In the genomic region with DNA sequence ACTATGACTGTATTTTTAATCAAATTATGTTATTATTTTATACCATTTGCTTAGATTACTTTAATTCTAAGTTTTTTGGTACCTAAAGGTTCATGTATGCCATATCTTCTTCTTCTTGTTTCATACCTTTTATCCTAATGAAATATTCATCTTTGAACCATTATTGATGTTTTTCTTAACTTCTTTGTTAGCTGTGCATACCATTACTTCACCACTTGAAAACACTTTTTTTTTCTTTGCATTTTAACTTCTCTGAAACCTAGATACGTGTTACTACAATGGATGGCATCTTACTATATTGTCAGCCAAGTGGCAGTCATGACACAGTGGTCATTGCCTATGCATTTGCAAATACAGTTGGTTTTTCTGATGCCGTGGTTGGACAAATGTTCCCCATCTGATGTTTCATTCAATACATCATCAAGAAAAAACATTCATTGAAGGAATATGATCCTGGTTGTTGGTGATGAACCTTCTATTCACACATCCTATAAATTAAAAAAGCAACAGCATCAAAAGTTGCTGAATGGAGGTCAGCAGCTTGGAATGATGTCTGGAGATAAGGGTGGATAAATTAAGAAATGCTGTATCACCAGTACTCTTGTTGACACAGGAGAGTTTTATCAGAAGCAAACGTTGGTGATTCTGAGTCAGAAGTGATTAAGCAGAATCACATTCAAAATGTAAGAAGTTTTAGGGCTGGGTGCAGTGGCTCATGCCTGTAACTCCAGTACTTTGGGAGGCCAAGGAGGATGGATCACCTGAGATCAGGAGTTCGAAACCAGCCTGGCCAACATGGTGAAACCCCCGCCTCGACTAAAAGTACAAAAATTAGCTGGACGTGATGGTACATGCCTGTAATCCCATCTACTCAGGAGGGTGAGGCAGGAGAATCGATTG, we compare ENCODE assay signal across 1 cellular context.
TF ChIP-seq lines count a peak whose summit lies in the region.

No MANE protein-coding gene starts in this region.

TF ChIP-seq in K562, 482 proteins besides CTCF, POLR2A, EP300 and RAD21 (continued from another document and continues in another):
- TF ChIP-seq, protein P1, sequence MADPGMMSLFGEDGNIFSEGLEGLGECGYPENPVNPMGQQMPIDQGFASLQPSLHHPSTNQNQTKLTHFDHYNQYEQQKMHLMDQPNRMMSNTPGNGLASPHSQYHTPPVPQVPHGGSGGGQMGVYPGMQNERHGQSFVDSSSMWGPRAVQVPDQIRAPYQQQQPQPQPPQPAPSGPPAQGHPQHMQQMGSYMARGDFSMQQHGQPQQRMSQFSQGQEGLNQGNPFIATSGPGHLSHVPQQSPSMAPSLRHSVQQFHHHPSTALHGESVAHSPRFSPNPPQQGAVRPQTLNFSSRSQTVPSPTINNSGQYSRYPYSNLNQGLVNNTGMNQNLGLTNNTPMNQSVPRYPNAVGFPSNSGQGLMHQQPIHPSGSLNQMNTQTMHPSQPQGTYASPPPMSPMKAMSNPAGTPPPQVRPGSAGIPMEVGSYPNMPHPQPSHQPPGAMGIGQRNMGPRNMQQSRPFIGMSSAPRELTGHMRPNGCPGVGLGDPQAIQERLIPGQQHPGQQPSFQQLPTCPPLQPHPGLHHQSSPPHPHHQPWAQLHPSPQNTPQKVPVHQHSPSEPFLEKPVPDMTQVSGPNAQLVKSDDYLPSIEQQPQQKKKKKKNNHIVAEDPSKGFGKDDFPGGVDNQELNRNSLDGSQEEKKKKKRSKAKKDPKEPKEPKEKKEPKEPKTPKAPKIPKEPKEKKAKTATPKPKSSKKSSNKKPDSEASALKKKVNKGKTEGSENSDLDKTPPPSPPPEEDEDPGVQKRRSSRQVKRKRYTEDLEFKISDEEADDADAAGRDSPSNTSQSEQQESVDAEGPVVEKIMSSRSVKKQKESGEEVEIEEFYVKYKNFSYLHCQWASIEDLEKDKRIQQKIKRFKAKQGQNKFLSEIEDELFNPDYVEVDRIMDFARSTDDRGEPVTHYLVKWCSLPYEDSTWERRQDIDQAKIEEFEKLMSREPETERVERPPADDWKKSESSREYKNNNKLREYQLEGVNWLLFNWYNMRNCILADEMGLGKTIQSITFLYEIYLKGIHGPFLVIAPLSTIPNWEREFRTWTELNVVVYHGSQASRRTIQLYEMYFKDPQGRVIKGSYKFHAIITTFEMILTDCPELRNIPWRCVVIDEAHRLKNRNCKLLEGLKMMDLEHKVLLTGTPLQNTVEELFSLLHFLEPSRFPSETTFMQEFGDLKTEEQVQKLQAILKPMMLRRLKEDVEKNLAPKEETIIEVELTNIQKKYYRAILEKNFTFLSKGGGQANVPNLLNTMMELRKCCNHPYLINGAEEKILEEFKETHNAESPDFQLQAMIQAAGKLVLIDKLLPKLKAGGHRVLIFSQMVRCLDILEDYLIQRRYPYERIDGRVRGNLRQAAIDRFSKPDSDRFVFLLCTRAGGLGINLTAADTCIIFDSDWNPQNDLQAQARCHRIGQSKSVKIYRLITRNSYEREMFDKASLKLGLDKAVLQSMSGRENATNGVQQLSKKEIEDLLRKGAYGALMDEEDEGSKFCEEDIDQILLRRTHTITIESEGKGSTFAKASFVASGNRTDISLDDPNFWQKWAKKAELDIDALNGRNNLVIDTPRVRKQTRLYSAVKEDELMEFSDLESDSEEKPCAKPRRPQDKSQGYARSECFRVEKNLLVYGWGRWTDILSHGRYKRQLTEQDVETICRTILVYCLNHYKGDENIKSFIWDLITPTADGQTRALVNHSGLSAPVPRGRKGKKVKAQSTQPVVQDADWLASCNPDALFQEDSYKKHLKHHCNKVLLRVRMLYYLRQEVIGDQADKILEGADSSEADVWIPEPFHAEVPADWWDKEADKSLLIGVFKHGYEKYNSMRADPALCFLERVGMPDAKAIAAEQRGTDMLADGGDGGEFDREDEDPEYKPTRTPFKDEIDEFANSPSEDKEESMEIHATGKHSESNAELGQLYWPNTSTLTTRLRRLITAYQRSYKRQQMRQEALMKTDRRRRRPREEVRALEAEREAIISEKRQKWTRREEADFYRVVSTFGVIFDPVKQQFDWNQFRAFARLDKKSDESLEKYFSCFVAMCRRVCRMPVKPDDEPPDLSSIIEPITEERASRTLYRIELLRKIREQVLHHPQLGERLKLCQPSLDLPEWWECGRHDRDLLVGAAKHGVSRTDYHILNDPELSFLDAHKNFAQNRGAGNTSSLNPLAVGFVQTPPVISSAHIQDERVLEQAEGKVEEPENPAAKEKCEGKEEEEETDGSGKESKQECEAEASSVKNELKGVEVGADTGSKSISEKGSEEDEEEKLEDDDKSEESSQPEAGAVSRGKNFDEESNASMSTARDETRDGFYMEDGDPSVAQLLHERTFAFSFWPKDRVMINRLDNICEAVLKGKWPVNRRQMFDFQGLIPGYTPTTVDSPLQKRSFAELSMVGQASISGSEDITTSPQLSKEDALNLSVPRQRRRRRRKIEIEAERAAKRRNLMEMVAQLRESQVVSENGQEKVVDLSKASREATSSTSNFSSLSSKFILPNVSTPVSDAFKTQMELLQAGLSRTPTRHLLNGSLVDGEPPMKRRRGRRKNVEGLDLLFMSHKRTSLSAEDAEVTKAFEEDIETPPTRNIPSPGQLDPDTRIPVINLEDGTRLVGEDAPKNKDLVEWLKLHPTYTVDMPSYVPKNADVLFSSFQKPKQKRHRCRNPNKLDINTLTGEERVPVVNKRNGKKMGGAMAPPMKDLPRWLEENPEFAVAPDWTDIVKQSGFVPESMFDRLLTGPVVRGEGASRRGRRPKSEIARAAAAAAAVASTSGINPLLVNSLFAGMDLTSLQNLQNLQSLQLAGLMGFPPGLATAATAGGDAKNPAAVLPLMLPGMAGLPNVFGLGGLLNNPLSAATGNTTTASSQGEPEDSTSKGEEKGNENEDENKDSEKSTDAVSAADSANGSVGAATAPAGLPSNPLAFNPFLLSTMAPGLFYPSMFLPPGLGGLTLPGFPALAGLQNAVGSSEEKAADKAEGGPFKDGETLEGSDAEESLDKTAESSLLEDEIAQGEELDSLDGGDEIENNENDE (IDR thresholded peaks at IDR 0.05; ENCODE audit: low read depth, low read length): no peak
- TF ChIP-seq POLR3A (IDR thresholded peaks at IDR 0.05; ENCODE audit: borderline replicate concordance, extremely low read depth, insufficient read depth, insufficient read length) (peak; percentile 73), CHD4 (IDR thresholded peaks at IDR 0.05; ENCODE audit: insufficient read depth, insufficient replicate concordance, low read depth, low read length, poor library complexity, severe bottlenecking) (peak; percentile 33), PPARD (CRISPR knock-in tag; IDR thresholded peaks at IDR 0.05) (no peak), SREBF1 (IDR thresholded peaks at IDR 0.05; ENCODE audit: borderline replicate concordance, low read depth, low read length) (no peak), ZNF263 (CRISPR knock-in tag; IDR thresholded peaks at IDR 0.05; ENCODE audit: borderline replicate concordance) (no peak), HNRNPL (IDR thresholded peaks at IDR 0.05; ENCODE audit: low read depth, low read length) (no peak), HDAC2 (IDR thresholded peaks at IDR 0.05) (peak; percentile 92), FOXA1 (IDR thresholded peaks at IDR 0.05; ENCODE audit: borderline replicate concordance) (peak; percentile 99), SUPT5H (IDR thresholded peaks at IDR 0.05) (no peak), KDM2B (CRISPR knock-in tag; IDR thresholded peaks at IDR 0.05) (no peak), SRSF3 (IDR thresholded peaks at IDR 0.05; ENCODE audit: insufficient read depth, low read length) (no peak), KAT7 (CRISPR knock-in tag; IDR thresholded peaks at IDR 0.05; ENCODE audit: borderline replicate concordance) (no peak), GATA2 (CRISPR knock-in tag; IDR thresholded peaks at IDR 0.05) (peak; percentile 83), HNRNPK (IDR thresholded peaks at IDR 0.05; ENCODE audit: low read depth, low read length, poor library complexity, severe bottlenecking) (no peak), ZNF23 (CRISPR knock-in tag; IDR thresholded peaks at IDR 0.05) (0 out of 2 replicates have a peak, but pooled peaks have one; percentile 9), TCF7 (IDR thresholded peaks at IDR 0.05; ENCODE audit: borderline replicate concordance) (peak; percentile 57; the same call in 1 of the 2 replicates), POLR2G (IDR thresholded peaks at IDR 0.05; ENCODE audit: low read depth, low read length) (no peak), RBFOX2 (IDR thresholded peaks at IDR 0.05; ENCODE audit: low read depth, low read length) (no peak), ZNF77 (CRISPR knock-in tag; IDR thresholded peaks at IDR 0.05) (no peak), MEIS2 (IDR thresholded peaks at IDR 0.05; ENCODE audit: partially characterized antibody) (peak; percentile 92), ZNF324 (CRISPR knock-in tag; IDR thresholded peaks at IDR 0.05) (no peak), ZNF197 (CRISPR knock-in tag; IDR thresholded peaks at IDR 0.05; ENCODE audit: low read depth) (0 out of 2 replicates have a peak, but pooled peaks have one; percentile 42), ZNF212 (CRISPR knock-in tag; IDR thresholded peaks at IDR 0.05) (no peak), CEBPB (tag; IDR thresholded peaks at IDR 0.05) (peak; percentile 67)
- TF ChIP-seq, protein P2, sequence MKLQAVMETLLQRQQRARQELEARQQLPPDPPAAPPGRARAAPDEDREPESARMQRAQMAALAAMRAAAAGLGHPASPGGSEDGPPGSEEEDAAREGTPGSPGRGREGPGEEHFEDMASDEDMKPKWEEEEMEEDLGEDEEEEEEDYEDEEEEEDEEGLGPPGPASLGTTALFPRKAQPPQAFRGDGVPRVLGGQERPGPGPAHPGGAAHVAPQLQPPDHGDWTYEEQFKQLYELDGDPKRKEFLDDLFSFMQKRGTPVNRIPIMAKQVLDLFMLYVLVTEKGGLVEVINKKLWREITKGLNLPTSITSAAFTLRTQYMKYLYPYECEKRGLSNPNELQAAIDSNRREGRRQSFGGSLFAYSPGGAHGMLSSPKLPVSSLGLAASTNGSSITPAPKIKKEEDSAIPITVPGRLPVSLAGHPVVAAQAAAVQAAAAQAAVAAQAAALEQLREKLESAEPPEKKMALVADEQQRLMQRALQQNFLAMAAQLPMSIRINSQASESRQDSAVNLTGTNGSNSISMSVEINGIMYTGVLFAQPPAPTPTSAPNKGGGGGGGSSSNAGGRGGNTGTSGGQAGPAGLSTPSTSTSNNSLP (IDR thresholded peaks at IDR 0.05; ENCODE audit: borderline replicate concordance, low read depth, low read length): peak; percentile 100
- TF ChIP-seq, protein P3, sequence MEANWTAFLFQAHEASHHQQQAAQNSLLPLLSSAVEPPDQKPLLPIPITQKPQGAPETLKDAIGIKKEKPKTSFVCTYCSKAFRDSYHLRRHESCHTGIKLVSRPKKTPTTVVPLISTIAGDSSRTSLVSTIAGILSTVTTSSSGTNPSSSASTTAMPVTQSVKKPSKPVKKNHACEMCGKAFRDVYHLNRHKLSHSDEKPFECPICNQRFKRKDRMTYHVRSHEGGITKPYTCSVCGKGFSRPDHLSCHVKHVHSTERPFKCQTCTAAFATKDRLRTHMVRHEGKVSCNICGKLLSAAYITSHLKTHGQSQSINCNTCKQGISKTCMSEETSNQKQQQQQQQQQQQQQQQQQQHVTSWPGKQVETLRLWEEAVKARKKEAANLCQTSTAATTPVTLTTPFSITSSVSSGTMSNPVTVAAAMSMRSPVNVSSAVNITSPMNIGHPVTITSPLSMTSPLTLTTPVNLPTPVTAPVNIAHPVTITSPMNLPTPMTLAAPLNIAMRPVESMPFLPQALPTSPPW (CRISPR knock-in tag; IDR thresholded peaks at IDR 0.05): peak; percentile 57
- TF ChIP-seq, protein P4, sequence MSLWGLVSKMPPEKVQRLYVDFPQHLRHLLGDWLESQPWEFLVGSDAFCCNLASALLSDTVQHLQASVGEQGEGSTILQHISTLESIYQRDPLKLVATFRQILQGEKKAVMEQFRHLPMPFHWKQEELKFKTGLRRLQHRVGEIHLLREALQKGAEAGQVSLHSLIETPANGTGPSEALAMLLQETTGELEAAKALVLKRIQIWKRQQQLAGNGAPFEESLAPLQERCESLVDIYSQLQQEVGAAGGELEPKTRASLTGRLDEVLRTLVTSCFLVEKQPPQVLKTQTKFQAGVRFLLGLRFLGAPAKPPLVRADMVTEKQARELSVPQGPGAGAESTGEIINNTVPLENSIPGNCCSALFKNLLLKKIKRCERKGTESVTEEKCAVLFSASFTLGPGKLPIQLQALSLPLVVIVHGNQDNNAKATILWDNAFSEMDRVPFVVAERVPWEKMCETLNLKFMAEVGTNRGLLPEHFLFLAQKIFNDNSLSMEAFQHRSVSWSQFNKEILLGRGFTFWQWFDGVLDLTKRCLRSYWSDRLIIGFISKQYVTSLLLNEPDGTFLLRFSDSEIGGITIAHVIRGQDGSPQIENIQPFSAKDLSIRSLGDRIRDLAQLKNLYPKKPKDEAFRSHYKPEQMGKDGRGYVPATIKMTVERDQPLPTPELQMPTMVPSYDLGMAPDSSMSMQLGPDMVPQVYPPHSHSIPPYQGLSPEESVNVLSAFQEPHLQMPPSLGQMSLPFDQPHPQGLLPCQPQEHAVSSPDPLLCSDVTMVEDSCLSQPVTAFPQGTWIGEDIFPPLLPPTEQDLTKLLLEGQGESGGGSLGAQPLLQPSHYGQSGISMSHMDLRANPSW (CRISPR knock-in tag; IDR thresholded peaks at IDR 0.05): no peak
- TF ChIP-seq, protein P5, sequence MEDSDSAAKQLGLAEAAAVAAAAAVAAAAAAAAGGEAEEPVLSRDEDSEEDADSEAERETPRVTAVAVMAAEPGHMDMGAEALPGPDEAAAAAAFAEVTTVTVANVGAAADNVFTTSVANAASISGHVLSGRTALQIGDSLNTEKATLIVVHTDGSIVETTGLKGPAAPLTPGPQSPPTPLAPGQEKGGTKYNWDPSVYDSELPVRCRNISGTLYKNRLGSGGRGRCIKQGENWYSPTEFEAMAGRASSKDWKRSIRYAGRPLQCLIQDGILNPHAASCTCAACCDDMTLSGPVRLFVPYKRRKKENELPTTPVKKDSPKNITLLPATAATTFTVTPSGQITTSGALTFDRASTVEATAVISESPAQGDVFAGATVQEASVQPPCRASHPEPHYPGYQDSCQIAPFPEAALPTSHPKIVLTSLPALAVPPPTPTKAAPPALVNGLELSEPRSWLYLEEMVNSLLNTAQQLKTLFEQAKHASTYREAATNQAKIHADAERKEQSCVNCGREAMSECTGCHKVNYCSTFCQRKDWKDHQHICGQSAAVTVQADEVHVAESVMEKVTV (CRISPR knock-in tag; IDR thresholded peaks at IDR 0.05): no peak
- TF ChIP-seq, protein P6, sequence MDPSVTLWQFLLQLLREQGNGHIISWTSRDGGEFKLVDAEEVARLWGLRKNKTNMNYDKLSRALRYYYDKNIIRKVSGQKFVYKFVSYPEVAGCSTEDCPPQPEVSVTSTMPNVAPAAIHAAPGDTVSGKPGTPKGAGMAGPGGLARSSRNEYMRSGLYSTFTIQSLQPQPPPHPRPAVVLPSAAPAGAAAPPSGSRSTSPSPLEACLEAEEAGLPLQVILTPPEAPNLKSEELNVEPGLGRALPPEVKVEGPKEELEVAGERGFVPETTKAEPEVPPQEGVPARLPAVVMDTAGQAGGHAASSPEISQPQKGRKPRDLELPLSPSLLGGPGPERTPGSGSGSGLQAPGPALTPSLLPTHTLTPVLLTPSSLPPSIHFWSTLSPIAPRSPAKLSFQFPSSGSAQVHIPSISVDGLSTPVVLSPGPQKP (CRISPR knock-in tag; IDR thresholded peaks at IDR 0.05): no peak
